Comparison of ENCODE assay signal across 8 cellular contexts in the genomic region with DNA sequence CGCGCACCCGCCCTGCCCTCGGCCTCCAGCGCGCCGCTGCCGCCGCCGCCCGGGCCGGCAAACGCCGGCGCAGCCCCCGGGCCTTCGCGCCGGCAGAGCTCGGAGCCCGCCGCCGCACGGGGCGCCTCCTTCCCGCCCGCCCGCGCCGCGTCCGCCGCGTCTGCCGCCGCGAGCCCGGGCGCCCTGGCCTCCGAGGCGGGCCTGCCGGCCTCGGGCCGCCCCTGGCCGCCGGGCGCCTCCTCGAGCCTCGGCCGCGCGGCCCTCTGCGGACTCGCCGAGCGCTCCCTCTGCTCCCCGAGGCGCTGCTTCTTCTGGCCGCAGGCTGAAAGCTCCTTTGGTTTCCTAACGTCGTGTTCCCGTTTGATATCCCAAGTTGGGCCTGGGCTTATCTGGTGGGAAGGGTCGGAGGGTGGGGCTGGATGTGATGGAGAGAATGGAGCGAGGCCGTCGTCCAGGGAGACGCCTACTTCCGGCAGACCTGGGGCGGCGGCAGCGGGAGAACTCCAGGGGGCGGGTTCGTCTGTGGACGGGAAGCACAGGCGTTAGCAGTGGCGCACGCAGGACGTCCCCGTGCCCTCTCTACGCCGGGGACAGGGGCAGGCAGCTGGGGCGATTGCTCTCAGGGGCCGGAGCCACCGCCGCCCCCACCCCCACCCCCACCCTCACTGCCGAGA.
DNase-seq lines count a peak whose midpoint lies in the region; ATAC-seq, FAIRE-seq and TF ChIP-seq lines count a peak whose summit lies in the region.

No MANE protein-coding gene starts in this region.

- H3K36me3 ChIP-seq in astrocyte (ENCODE audit: insufficient read depth, low read length), result no peaks in the 10 kb centered on the region
- H3K36me3 ChIP-seq in hepatocyte (replicated peaks; ENCODE audit: insufficient read depth, low read depth), result no peaks in the 10 kb centered on the region

- peaks cover 12% of the 10 kb centered on the region for H3K4me1 ChIP-seq in astrocyte (ENCODE audit: insufficient read depth, low read length)
- H3K4me1 ChIP-seq in hepatocyte (ENCODE audit: insufficient read depth), result peaks cover 17% of the 10 kb centered on the region

- H3K27ac ChIP-seq in astrocyte (ENCODE audit: low read depth, low read length) (peak overlapping the region; percentile 62), hepatocyte (peak overlapping the region; percentile 94)

- H3K9me3 Mint-ChIP-seq in astrocyte (ENCODE audit: unreplicated experiment), result no peaks in the 10 kb centered on the region

- WGBS in hepatocyte (ENCODE audit: low lambda C conversion rate, missing lambda C conversion rate), result 3% methylated on average over 42 of the region's 86 CpGs

- peak overlapping the region; percentile 81 for H3K9ac ChIP-seq in astrocyte (ENCODE audit: low read length)

- H3K4me1 Mint-ChIP-seq in astrocyte (ENCODE audit: low read depth, unreplicated experiment), result no peaks in the 10 kb centered on the region

- TF ChIP-seq CTCF in astrocyte (IDR thresholded peaks at IDR 0.05; ENCODE audit: insufficient read depth, low read depth, low read length) (no peak), hepatocyte (IDR thresholded peaks at IDR 0.05; ENCODE audit: poor library complexity) (no peak)

- no peaks in the 10 kb centered on the region for H3K27me3 ChIP-seq in astrocyte (ENCODE audit: insufficient read depth, low read length)
- H3K27me3 ChIP-seq in hepatocyte, result no peaks in the 10 kb centered on the region

- H3K9me2 ChIP-seq in hepatocyte (replicated peaks; ENCODE audit: insufficient read depth), result no peaks in the 10 kb centered on the region

- H3K79me2 ChIP-seq in astrocyte (ENCODE audit: insufficient read depth, low read length) (no peaks in the 10 kb centered on the region), hepatocyte (peaks cover 7% of the 10 kb centered on the region)

- no peaks in the 10 kb centered on the region for H3K9me3 ChIP-seq in astrocyte (ENCODE audit: insufficient read depth, low read depth, low read length)
- no peaks in the 10 kb centered on the region for H3K9me3 ChIP-seq in hepatocyte (ENCODE audit: low read depth)

- no peaks in the 10 kb centered on the region for H3K36me3 Mint-ChIP-seq in astrocyte (ENCODE audit: low read depth, unreplicated experiment)

- H3K27me3 Mint-ChIP-seq in astrocyte (ENCODE audit: low read depth, unreplicated experiment), result no peaks in the 10 kb centered on the region

- ATAC-seq in GM18498 (IDR thresholded peaks at IDR 0.05; ENCODE audit: unreplicated experiment), result peak; percentile 87
- ATAC-seq in HG02852 (IDR thresholded peaks at IDR 0.05; ENCODE audit: unreplicated experiment), result peak; percentile 87

- H2AFZ ChIP-seq in astrocyte (ENCODE audit: low read depth, low read length) (peak overlapping the region; percentile 91), hepatocyte (peak overlapping the region; percentile 96)

- H3K4me3 ChIP-seq in astrocyte (ENCODE audit: insufficient read depth, low read depth, low read length) (peak overlapping the region; percentile 56), hepatocyte (peak overlapping the region; percentile 69)

- no peak for FAIRE-seq in astrocyte (lab: Jason Lieb, UNC)

- H4K20me1 ChIP-seq in astrocyte (ENCODE audit: insufficient read depth, low read length), result no peaks in the 10 kb centered on the region
- H4K20me1 ChIP-seq in hepatocyte (ENCODE audit: insufficient read depth, poor library complexity, severe bottlenecking), result no peaks in the 10 kb centered on the region

- peak; percentile 74 for DNase-seq in NCI-H1417 treated with DMSO at 0.1 percent for 48 hours (lab: John Stamatoyannopoulos, UW)
- DNase-seq in T-helper 2 cell, result peak; percentile 15 to 58 (median 23)
- DNase-seq in astrocyte (ENCODE audit: low read depth), result peak; percentile 80
- peak; percentile 93 for DNase-seq in hepatocyte (ENCODE audit: low spot score)
- peak; percentile 91 for DNase-seq in retina
- no peak for DNase-seq in GDM1 (lab: John Stamatoyannopoulos, UW)

- H3K4me2 ChIP-seq in astrocyte (ENCODE audit: low read length) (peak overlapping the region; percentile 86), hepatocyte (peak overlapping the region; percentile 76)

- H3K27ac Mint-ChIP-seq in astrocyte (ENCODE audit: unreplicated experiment), result peak overlapping the region; percentile 77

- peak overlapping the region; percentile 86 for H3K4me3 Mint-ChIP-seq in astrocyte (ENCODE audit: unreplicated experiment)
